ENCODE assay signal across 26 cellular contexts in the genomic region with DNA sequence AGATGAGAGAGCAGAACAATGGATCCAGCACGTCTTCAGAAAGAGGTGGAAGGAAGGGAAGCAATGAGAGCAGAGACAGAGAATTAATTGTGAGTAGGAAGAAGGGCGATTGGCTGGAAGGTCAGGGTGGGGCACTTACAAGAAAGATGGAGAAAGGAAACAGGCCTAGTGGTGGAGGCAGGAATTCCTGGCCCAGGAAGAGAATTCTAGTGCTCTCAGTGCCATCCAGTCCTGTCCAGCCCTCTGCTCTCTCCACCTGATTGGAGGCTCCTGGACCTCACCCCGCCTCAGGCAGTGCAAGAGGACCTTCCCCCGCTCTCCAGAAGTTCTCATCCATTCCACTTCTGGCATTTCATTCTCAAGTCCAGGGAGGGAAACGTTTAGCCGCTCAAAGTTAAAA. TPM values are rescaled to one million over a fixed set of nuclear protein-coding genes. Genes with fewer than 3 reads are reported as not detected.
"Had no signal": no experiment of that assay in that cellular context is flagged by ENCODE, and none has a peak within 500 bp of the region (broad histone marks: within the 10 kb centered on the region; RNA-seq: fewer than 3 reads in every experiment).

No MANE protein-coding gene starts in this region.

- H3K9me3 ChIP-seq: colonic mucosa, thoracic aorta, transverse colon had no signal

- H3K27me3 Mint-ChIP-seq: stimulated activated naive B cell treated with anti-CD40 and anti-IgM and Interleukin-4, amounts not matched to agents 10 μg/mL and 1 μg/mL and 100 μg/mL, for 72 hours had no signal

- H3K36me3 Mint-ChIP-seq: natural killer cell; stimulated activated naive B cell treated with anti-CD40 and anti-IgM and Interleukin-4, amounts not matched to agents 10 μg/mL and 1 μg/mL and 100 μg/mL, for 72 hours had no signal

- H2AFZ ChIP-seq: hepatocyte had no signal

- H3K4me1 Mint-ChIP-seq: natural killer cell; neural crest cell; stimulated activated naive B cell treated with anti-CD40 and anti-IgM and Interleukin-4, amounts not matched to agents 10 μg/mL and 1 μg/mL and 100 μg/mL, for 72 hours had no signal

- H3K36me3 ChIP-seq: colonic mucosa, sigmoid colon, stomach, thoracic aorta, transverse colon had no signal

- H3K27ac Mint-ChIP-seq: natural killer cell; stimulated activated naive B cell treated with anti-CD40 and anti-IgM and Interleukin-4, amounts not matched to agents 10 μg/mL and 1 μg/mL and 100 μg/mL, for 72 hours had no signal

- H3K4me3 ChIP-seq: colonic mucosa, hepatocyte, sigmoid colon, skin epidermis, stomach, thoracic aorta, transverse colon had no signal

- H3K4me3 Mint-ChIP-seq: natural killer cell; neural crest cell; stimulated activated naive B cell treated with anti-CD40 and anti-IgM and Interleukin-4, amounts not matched to agents 10 μg/mL and 1 μg/mL and 100 μg/mL, for 72 hours had no signal

- H3K9me3 Mint-ChIP-seq: natural killer cell had no signal

- DNase-seq: colonic mucosa; dermis blood vessel endothelial cell; foreskin melanocyte; head of caudate nucleus; mammary epithelial cell; natural killer cell; posterior cingulate gyrus; sigmoid colon; stimulated activated CD4-positive, alpha-beta T cell treated with anti-CD3 and anti-CD28 coated beads, Interleukin-2, amount 100 ng/mL, for 24 hours; stimulated activated CD4-positive, alpha-beta T cell treated with anti-CD3 and anti-CD28 coated beads, Interleukin-4, amount 100 ng/mL, for 4 hours; stimulated activated naive B cell treated with anti-CD40 and anti-IgM and Interleukin-4, amounts not matched to agents 10 μg/mL and 1 μg/mL and 100 μg/mL, for 72 hours; stomach; substantia nigra; transverse colon had no signal

- H3K79me2 ChIP-seq: hepatocyte had no signal

- H3K27ac ChIP-seq: colonic mucosa, hepatocyte, sigmoid colon, skin epidermis, stomach, thoracic aorta, transverse colon had no signal

- H3K4me1 ChIP-seq: colonic mucosa, sigmoid colon, stomach, transverse colon had no signal

- ATAC-seq: left lobe of liver; natural killer cell; stimulated activated naive B cell treated with anti-CD40 and anti-IgM and Interleukin-4, amounts not matched to agents 10 μg/mL and 1 μg/mL and 100 μg/mL, for 72 hours had no signal

- H3K27me3 ChIP-seq: colonic mucosa, hepatocyte, sigmoid colon, transverse colon had no signal

- H3K4me2 ChIP-seq: hepatocyte had no signal

RNA-seq across cellular contexts. Expression of gene NGB, which starts 43.0 kb away (rescaled TPM):
- total RNA-seq: dermis blood vessel endothelial cell, endothelial cell of umbilical vein, hepatocyte, left lobe of liver, lower leg skin, mucosa of gallbladder, myocyte, natural killer cell, neural crest cell, osteocyte, pulmonary artery endothelial cell, thoracic aorta, ureter had no signal
- polyA plus RNA-seq: endothelial cell of umbilical vein, hepatocyte had no signal

RNA-seq across cellular contexts. Expression of gene TMEM63C, which starts 46.5 kb away (rescaled TPM):
- total RNA-seq: endothelial cell of umbilical vein, pulmonary artery endothelial cell had no signal
- polyA plus RNA-seq: endothelial cell of umbilical vein had no signal
